ENCODE assay signal across 23 cellular contexts in the genomic region with DNA sequence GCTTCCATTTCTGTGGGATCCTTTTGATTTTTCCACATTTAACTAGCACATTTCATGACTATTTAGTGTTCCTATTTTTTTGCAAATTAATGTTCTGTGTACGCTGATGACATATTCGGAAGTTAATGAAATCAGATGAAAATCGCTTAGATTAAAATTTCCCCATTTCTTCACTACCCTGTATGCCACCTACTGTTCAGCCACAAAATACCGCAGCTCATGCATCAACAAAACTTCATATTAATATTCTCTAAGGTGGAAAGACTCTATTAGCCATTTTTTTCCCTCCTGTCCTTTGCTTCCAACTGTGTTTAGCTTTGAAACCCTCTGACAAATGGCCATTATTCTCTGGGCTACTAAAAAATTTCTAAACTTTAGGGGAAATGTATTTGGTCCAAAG.
A peak's percentile ranks its signal among the peaks of the same experiment; 100 is the strongest.
DNase-seq lines count a peak whose midpoint lies in the region; ATAC-seq and TF ChIP-seq lines count a peak whose summit lies in the region.
"Had no signal": no experiment of that assay in that cellular context is flagged by ENCODE, and none has a peak within 500 bp of the region (broad histone marks: within the 10 kb centered on the region; RNA-seq: fewer than 3 reads in every experiment).

No MANE protein-coding gene starts in this region.

- H3K4me3 ChIP-seq in OCI-LY7 (ENCODE audit: low read depth, low read length, poor library complexity, severe bottlenecking) = no peak overlapping the region
- no peak overlapping the region for H3K4me3 ChIP-seq in retinal pigment epithelial cell (ENCODE audit: low read length)
- H3K4me3 ChIP-seq in lower lobe of right lung = no peak overlapping the region
- H3K4me3 ChIP-seq: gastrocnemius medialis, lung, spleen, tibial nerve had no signal

- CTCF ChIA-PET in OCI-LY7 (lab: Charles Lee; ENCODE audit: unreplicated experiment) = no interaction called here

- intact Hi-C loops in OCI-LY7 (cut with micrococcal nuclease; ENCODE audit: unreplicated experiment) = no loop called here
- intact Hi-C loops in CD14-positive monocyte (cut with micrococcal nuclease) = no loop called here
- intact Hi-C loops in lower lobe of right lung (cut with DNase I) = no loop called here

- H3K27ac ChIP-seq in OCI-LY7 (ENCODE audit: low read depth, low read length, poor library complexity, severe bottlenecking) = no peak overlapping the region
- no peak overlapping the region for H3K27ac ChIP-seq in lower lobe of right lung
- H3K27ac ChIP-seq: gastrocnemius medialis, neutrophil, spleen, tibial nerve had no signal

- peaks cover 3 to 13% (median 7%) of the 10 kb centered on the region in 3 donors for H3K27me3 Mint-ChIP-seq in CD14-positive monocyte (ENCODE audit: low read depth in 3 of 3)

- H3K4me1 ChIP-seq in OCI-LY7 (ENCODE audit: insufficient read depth, low read length, poor library complexity, severe bottlenecking) = no peaks in the 10 kb centered on the region
- no peaks in the 10 kb centered on the region for H3K4me1 ChIP-seq in lower lobe of right lung
- H3K4me1 ChIP-seq: gastrocnemius medialis, spleen, tibial nerve had no signal

- H2AFZ ChIP-seq in OCI-LY7 (ENCODE audit: low read length) = no peak overlapping the region

- DNase-seq in HCEC 1CT (peak; percentile 20), OCI-LY7 (ENCODE audit: low spot score) (no peak), dermis blood vessel endothelial cell (peak; percentile 16), retinal pigment epithelial cell (ENCODE audit: low read depth) (no peak), CD14-positive monocyte (ENCODE audit: low spot score) (no peak), lower lobe of right lung (no peak), NCI-H128 (lab: John Stamatoyannopoulos, UW; ENCODE audit: unreplicated experiment) (no peak)
- DNase-seq: activated CD4-positive, CD25-positive, alpha-beta regulatory T cell; activated CD8-positive, alpha-beta T cell treated with anti-CD3 and anti-CD28 coated beads for 36 hours; activated naive CD4-positive, alpha-beta T cell treated with anti-CD3 and anti-CD28 coated beads for 36 hours; activated T-cell treated with anti-CD3 and anti-CD28 coated beads for 4 hours; AML-193; gastrocnemius medialis; GOT3; islet precursor cell; NCI-H1417 treated with DMSO at 0.1 percent for 48 hours; retina; spleen; stimulated activated CD4-positive, alpha-beta T cell treated with anti-CD3 and anti-CD28 coated beads, Interleukin-4, amount 100 ng/mL, for 24 hours had no signal

- H3K4me2 ChIP-seq in OCI-LY7 (ENCODE audit: low read length) = no peak overlapping the region

- H3K79me2 ChIP-seq in OCI-LY7 (ENCODE audit: insufficient read depth, low read depth, low read length) = no peaks in the 10 kb centered on the region

- no peaks in the 10 kb centered on the region for H3K9me3 Mint-ChIP-seq in CD14-positive monocyte
- H3K9me3 Mint-ChIP-seq: activated CD8-positive, alpha-beta T cell treated with anti-CD3 and anti-CD28 coated beads for 36 hours; activated naive CD4-positive, alpha-beta T cell treated with anti-CD3 and anti-CD28 coated beads for 36 hours; stimulated activated naive CD8-positive, alpha-beta T cell treated with anti-CD3 and anti-CD28 coated beads, Interleukin-15, Interleukin-2, amounts not matched to agents 100 ng/mL and 50 ng/mL, for 24 hours had no signal

- BruUV-seq in OCI-LY7 (replicated peaks; lab: Mats Ljungman, UMichigan) = no TSS peak

- no peaks in the 10 kb centered on the region for H4K20me1 ChIP-seq in OCI-LY7 (ENCODE audit: insufficient read depth, low read length)

- no peaks in the 10 kb centered on the region for H3K9me2 ChIP-seq in OCI-LY7 (ENCODE audit: insufficient read depth, low read length)

- peaks cover 8% of the 10 kb centered on the region for H3K4me1 Mint-ChIP-seq in CD14-positive monocyte

- H3K36me3 Mint-ChIP-seq in CD14-positive monocyte = no peaks in the 10 kb centered on the region

- no peaks in the 10 kb centered on the region for H3K9me3 ChIP-seq in OCI-LY7 (ENCODE audit: low read length)
- H3K9me3 ChIP-seq in lower lobe of right lung = no peaks in the 10 kb centered on the region
- H3K9me3 ChIP-seq: gastrocnemius medialis, neutrophil, spleen, tibial nerve had no signal

- no peak overlapping the region for H3K27ac Mint-ChIP-seq in CD14-positive monocyte
- H3K27ac Mint-ChIP-seq: activated CD8-positive, alpha-beta T cell treated with anti-CD3 and anti-CD28 coated beads for 36 hours; activated naive CD4-positive, alpha-beta T cell treated with anti-CD3 and anti-CD28 coated beads for 36 hours; stimulated activated naive CD8-positive, alpha-beta T cell treated with anti-CD3 and anti-CD28 coated beads, Interleukin-15, Interleukin-2, amounts not matched to agents 100 ng/mL and 50 ng/mL, for 24 hours had no signal

- H3K4me3 Mint-ChIP-seq in CD14-positive monocyte = peak overlapping the region in 1 of 2 donors; percentile 37
- H3K4me3 Mint-ChIP-seq: activated CD8-positive, alpha-beta T cell treated with anti-CD3 and anti-CD28 coated beads for 36 hours; activated naive CD4-positive, alpha-beta T cell treated with anti-CD3 and anti-CD28 coated beads for 36 hours; stimulated activated naive CD8-positive, alpha-beta T cell treated with anti-CD3 and anti-CD28 coated beads, Interleukin-15, Interleukin-2, amounts not matched to agents 100 ng/mL and 50 ng/mL, for 24 hours had no signal

- 0 out of 2 replicates have a peak, but pooled peaks have one; percentile 26 for TF ChIP-seq CTCF in OCI-LY7 (conservative IDR thresholded peaks at IDR 0.05; ENCODE audit: low read length)
- TF ChIP-seq CTCF in retinal pigment epithelial cell (conservative IDR thresholded peaks at IDR 0.05; ENCODE audit: low read depth, low read length) = peak; percentile 42
- no peak for TF ChIP-seq CTCF in CD14-positive monocyte (IDR thresholded peaks at IDR 0.05)
- no peak for TF ChIP-seq CTCF in lower lobe of right lung (IDR thresholded peaks at IDR 0.05)

- no peaks in the 10 kb centered on the region for H3K27me3 ChIP-seq in lower lobe of right lung (ENCODE audit: low read depth)
- H3K27me3 ChIP-seq: spleen, tibial nerve had no signal

- no peak for ATAC-seq in lower lobe of right lung
- ATAC-seq: activated CD8-positive, alpha-beta T cell treated with anti-CD3 and anti-CD28 coated beads for 36 hours; gastrocnemius medialis had no signal

- POLR2A ChIA-PET in OCI-LY7 (lab: Charles Lee) = no interaction called here

- H3K36me3 ChIP-seq in OCI-LY7 (ENCODE audit: insufficient read depth, low read length) (no peaks in the 10 kb centered on the region), lower lobe of right lung (no peaks in the 10 kb centered on the region)
- H3K36me3 ChIP-seq: gastrocnemius medialis, neutrophil, spleen, tibial nerve had no signal

Comparison
In these comparisons a context has a peak if more than half of its experiments do, and no peak if none do; other contexts are left out.
1. DNase-seq: peak in HCEC 1CT (single experiment) and dermis blood vessel endothelial cell (single experiment); none in OCI-LY7 (single experiment), retinal pigment epithelial cell (single experiment), CD14-positive monocyte (single experiment), lower lobe of right lung (single experiment) and NCI-H128 (single experiment).
2. CTCF ChIP-seq: peak in OCI-LY7 (single experiment) and retinal pigment epithelial cell (single experiment); none in CD14-positive monocyte (single experiment) and lower lobe of right lung (single experiment).